ENCODE assay signal across 9 cellular contexts in genomic region chr5:138077064-138077696, GRCh38. TPM values are rescaled to one million over a fixed set of nuclear protein-coding genes. Genes with fewer than 3 reads are reported as not detected.
DNase-seq lines count a peak whose midpoint lies in the region; TF ChIP-seq lines count a peak whose summit lies in the region.
"Had no signal": no experiment of that assay in that cellular context is flagged by ENCODE, and none has a peak within 500 bp of the region (broad histone marks: within the 10 kb centered on the region; RNA-seq: fewer than 3 reads in every experiment).

No MANE protein-coding gene starts in this region.

- H2AK5ac ChIP-seq in H9 (ENCODE audit: insufficient read length, low read length): no peak overlapping the region

- H2BK5ac ChIP-seq in H9 (ENCODE audit: insufficient read length, low read length): no peak overlapping the region

- no peaks in the 10 kb centered on the region for H3K79me1 ChIP-seq in H9 (ENCODE audit: insufficient read depth, low read depth, low read length, poor library complexity, severe bottlenecking)

- H3K4me1 Mint-ChIP-seq in H9: peaks cover 25% of the 10 kb centered on the region in 2 experiments

- no peak overlapping the region for H2BK15ac ChIP-seq in H9 (ENCODE audit: low read depth, low read length)

- H3T11ph ChIP-seq in H9 (ENCODE audit: low read length): no peak overlapping the region

- H3K27me3 Mint-ChIP-seq in H9 (ENCODE audit: low read depth): peaks cover 5% of the 10 kb centered on the region
- H3K27me3 Mint-ChIP-seq: stimulated activated naive CD8-positive, alpha-beta T cell treated with anti-CD3 and anti-CD28 coated beads, Interleukin-15, Interleukin-2, amounts not matched to agents 100 ng/mL and 50 ng/mL, for 24 hours had no signal

- H3K9me3 Mint-ChIP-seq in H9: no peaks in the 10 kb centered on the region
- H3K9me3 Mint-ChIP-seq: stimulated activated naive CD8-positive, alpha-beta T cell treated with anti-CD3 and anti-CD28 coated beads, Interleukin-15, Interleukin-2, amounts not matched to agents 100 ng/mL and 50 ng/mL, for 24 hours had no signal

- H3K27ac Mint-ChIP-seq in H9: no peak overlapping the region; a peak in 1 of 7 replicates
- H3K27ac Mint-ChIP-seq: stimulated activated naive CD8-positive, alpha-beta T cell treated with anti-CD3 and anti-CD28 coated beads, Interleukin-15, Interleukin-2, amounts not matched to agents 100 ng/mL and 50 ng/mL, for 24 hours had no signal

- H3K4me1 ChIP-seq in H9 (ENCODE audit: insufficient read depth, low read length) (peaks cover 4% of the 10 kb centered on the region; the same call in 1 of the 2 replicates), esophagus squamous epithelium (no peaks in the 10 kb centered on the region), tibial artery (no peaks in the 10 kb centered on the region)

- H3K79me2 ChIP-seq in H9 (ENCODE audit: insufficient read depth, low read length) (no peaks in the 10 kb centered on the region), neural cell (replicated peaks; ENCODE audit: insufficient read depth, low read length) (no peaks in the 10 kb centered on the region)

- H2AFZ ChIP-seq in H9 (ENCODE audit: low read length) (no peak overlapping the region), neural cell (ENCODE audit: low read depth, low read length) (no peak overlapping the region)

- H3K36me3 Mint-ChIP-seq in H9 (ENCODE audit: insufficient read depth in 1 of 3, low read depth in 3 of 3): no peaks in the 10 kb centered on the region

- H3K27me3 ChIP-seq in H9 (ENCODE audit: insufficient read depth, low read length) (no peaks in the 10 kb centered on the region; the same call in 1 of the 2 replicates), esophagus squamous epithelium (no peaks in the 10 kb centered on the region), neural cell (ENCODE audit: insufficient read depth, low read depth, low read length) (no peaks in the 10 kb centered on the region), tibial artery (no peaks in the 10 kb centered on the region)

- no peaks in the 10 kb centered on the region for H3K36me3 ChIP-seq in esophagus squamous epithelium
- H3K36me3 ChIP-seq in neural cell (ENCODE audit: insufficient read depth, low read length): no peaks in the 10 kb centered on the region
- H3K36me3 ChIP-seq in tibial artery: no peaks in the 10 kb centered on the region

- H4K91ac ChIP-seq in H9 (ENCODE audit: insufficient read length, low read depth, low read length): no peak overlapping the region

- H3K9me2 ChIP-seq in neural cell (ENCODE audit: insufficient read depth, low read length): no peaks in the 10 kb centered on the region

- no peak overlapping the region for H4K5ac ChIP-seq in H9 (ENCODE audit: insufficient read length, low read depth, low read length)

- no peak overlapping the region for H3K56ac ChIP-seq in H9 (ENCODE audit: insufficient read length, low read depth, low read length)

- no peaks in the 10 kb centered on the region for H3K23me2 ChIP-seq in H9 (ENCODE audit: insufficient read length, low read depth, low read length, poor library complexity, severe bottlenecking)

- no peak overlapping the region for H2BK12ac ChIP-seq in H9 (ENCODE audit: insufficient read length, low read depth, low read length)

- H3K9ac ChIP-seq in H9 (ENCODE audit: extremely low read depth, insufficient read length, low read length) (no peak overlapping the region), neural cell (ENCODE audit: low read length) (no peak overlapping the region)

- no peak for TF ChIP-seq EP300 in neural cell (conservative IDR thresholded peaks at IDR 0.05; ENCODE audit: poor library complexity, severe bottlenecking)

- intact Hi-C loops in esophagus squamous epithelium (cut with DNase I) (no loop called here), tibial artery (cut with DNase I; ENCODE audit: low total_unique reads) (loop anchor here (5.0 kb wide), 1 partner anchor 55 kb away; no protein-coding TSS in a partner anchor)

- TF ChIP-seq CTCF in H9 (conservative IDR thresholded peaks at IDR 0.05) (peak; percentile 95), esophagus squamous epithelium (IDR thresholded peaks at IDR 0.05) (peak; percentile 61 to 82 (median 77)), neural cell (IDR thresholded peaks at IDR 0.05; ENCODE audit: poor library complexity, severe bottlenecking) (peak; percentile 86), tibial artery (IDR thresholded peaks at IDR 0.05) (peak; percentile 79 to 80)

- no peak overlapping the region for H4K8ac ChIP-seq in H9 (replicated peaks; ENCODE audit: insufficient read length, low read depth, low read length)

- H2BK20ac ChIP-seq in H9 (ENCODE audit: low read depth, low read length, poor library complexity, severe bottlenecking): no peak overlapping the region

- H3K23ac ChIP-seq in H9 (ENCODE audit: insufficient read length, low read depth, low read length): no peak overlapping the region

- H4K20me1 ChIP-seq in H9 (ENCODE audit: control insufficient read depth, insufficient read depth, insufficient read length) (no peaks in the 10 kb centered on the region), neural cell (ENCODE audit: insufficient read depth) (no peaks in the 10 kb centered on the region)

- no peak overlapping the region for H3K4me2 ChIP-seq in H9 (ENCODE audit: insufficient read depth, insufficient read length, low read length)
- no peak overlapping the region for H3K4me2 ChIP-seq in neural cell (ENCODE audit: low read length)

- 100% methylated on average over 1 of the region's 5 CpGs for WGBS in H9 (ENCODE audit: extremely low coverage, insufficient read length, low lambda C conversion rate)
- WGBS in esophagus squamous epithelium, 2 donors: 25 to 28% methylated on average over 5 of the region's 5 CpGs

- DNase-seq in C1 segment of cervical spinal cord (lab: John Stamatoyannopoulos, UW) (peak in 8 of 14 donors; percentile 1 to 43 (median 16)), H9 (peak; percentile 67), NCI-H526 treated with DMSO at 0.1 percent for 48 hours (lab: John Stamatoyannopoulos, UW) (peak; percentile 23), esophagus squamous epithelium (lab: John Stamatoyannopoulos, UW) (no peak), tibial artery (peak; percentile 67 to 68), GF-D8 (lab: John Stamatoyannopoulos, UW) (no peak)
- DNase-seq in activated CD8-positive, alpha-beta memory T cell treated with anti-CD3 and anti-CD28 coated beads, Interleukin-2, amount 50 U/mL, for 4 hours: peak; percentile 49

- no peak overlapping the region for H3K4ac ChIP-seq in H9 (ENCODE audit: low read depth, low read length)

- H3K14ac ChIP-seq in H9 (ENCODE audit: insufficient read depth, low read length): no peak overlapping the region

- TF ChIP-seq POLR2A in esophagus squamous epithelium (IDR thresholded peaks at IDR 0.05): no peak

- no peaks in the 10 kb centered on the region for H3F3A ChIP-seq in neural cell (ENCODE audit: insufficient read depth, low read length, poor library complexity, severe bottlenecking)

- TF ChIP-seq RAD21 in neural cell (conservative IDR thresholded peaks at IDR 0.05): peak; percentile 78

- no peak overlapping the region for H3K4me3 Mint-ChIP-seq in H9
- H3K4me3 Mint-ChIP-seq: stimulated activated naive CD8-positive, alpha-beta T cell treated with anti-CD3 and anti-CD28 coated beads, Interleukin-15, Interleukin-2, amounts not matched to agents 100 ng/mL and 50 ng/mL, for 24 hours had no signal

- H3K18ac ChIP-seq in H9 (ENCODE audit: insufficient read length, low read depth, low read length): no peak overlapping the region

- no peak overlapping the region for H3K27ac ChIP-seq in H9 (ENCODE audit: insufficient read length, low read depth, low read length)
- H3K27ac ChIP-seq in esophagus squamous epithelium: no peak overlapping the region
- H3K27ac ChIP-seq in neural cell (ENCODE audit: low read length): no peak overlapping the region
- H3K27ac ChIP-seq in tibial artery: no peak overlapping the region

- H3K9me3 ChIP-seq in H9 (ENCODE audit: control insufficient read depth, low read depth, low read length) (no peaks in the 10 kb centered on the region), esophagus squamous epithelium (no peaks in the 10 kb centered on the region), neural cell (ENCODE audit: low read length) (no peaks in the 10 kb centered on the region), tibial artery (no peaks in the 10 kb centered on the region)

- H3K4me3 ChIP-seq in esophagus squamous epithelium (no peak overlapping the region), neural cell (ENCODE audit: low read length) (no peak overlapping the region), tibial artery (no peak overlapping the region)

- H2BK120ac ChIP-seq in H9 (ENCODE audit: low read depth, low read length, poor library complexity, severe bottlenecking): no peak overlapping the region

TF ChIP-seq in neural cell, 6 proteins besides CTCF, POLR2A, EP300 and RAD21:
- TF ChIP-seq TAF1 (IDR thresholded peaks at IDR 0.05; ENCODE audit: low read depth): no peak
- TF ChIP-seq SMC3 (conservative IDR thresholded peaks at IDR 0.05; ENCODE audit: poor library complexity): peak; percentile 82
- TF ChIP-seq MXI1 (conservative IDR thresholded peaks at IDR 0.05; ENCODE audit: poor library complexity, severe bottlenecking): no peak
- TF ChIP-seq POLR2AphosphoS5 (IDR thresholded peaks at IDR 0.05): no peak

RNA-seq across cellular contexts. Expression of gene WNT8A, which starts 6.7 kb away (rescaled TPM):
- total RNA-seq in H9 (2021): 0.26 and 0.33 TPM in 2 replicates
- total RNA-seq in esophagus squamous epithelium: not detected
- polyA plus RNA-seq in neural cell: 0.26 and 0.60 TPM in 2 replicates
- polyA minus RNA-seq in neural cell: 0.49 TPM in 1 of 2 replicates, not detected in the other

RNA-seq across cellular contexts. Expression of gene FAM13B, which starts 44.3 kb away (rescaled TPM):
- total RNA-seq in H9 (2021) (23.0 and 23.1 TPM in 2 replicates), esophagus squamous epithelium (10 to 100 TPM; 12.2 to 46.0 (median 13.9) TPM)
- 51.9 and 61.6 TPM in 2 replicates for polyA plus RNA-seq in neural cell
- polyA minus RNA-seq in neural cell: 93.7 and 110 TPM in 2 replicates

Comparison
In these comparisons a context has a peak if more than half of its experiments do, and no peak if none do; other contexts are left out.
1. DNase-seq: peak in C1 segment of cervical spinal cord (8 of 14), H9 (single experiment), NCI-H526 treated with DMSO at 0.1 percent for 48 hours (single experiment), activated CD8-positive, alpha-beta memory T cell treated with anti-CD3 and anti-CD28 coated beads, Interleukin-2, amount 50 U/mL, for 4 hours (single experiment) and tibial artery (2 of 2); none in esophagus squamous epithelium (single experiment) and GF-D8 (single experiment).
2. Peak in every context shown above with its lines, with median percentiles within 50 percentile points of each other: CTCF ChIP-seq.